ENCODE assay signal across 23 cellular contexts in genomic region chr2:188784269-188784762, GRCh38.
DNase-seq lines count a peak whose midpoint lies in the region; ATAC-seq, FAIRE-seq and TF ChIP-seq lines count a peak whose summit lies in the region.
"Had no signal": no experiment of that assay in that cellular context is flagged by ENCODE, and none has a peak within 500 bp of the region (broad histone marks: within the 10 kb centered on the region; RNA-seq: fewer than 3 reads in every experiment).

No MANE protein-coding gene starts in this region.

- DNase-seq in A549 (ENCODE audit: low read depth in 1 of 2, low spot score in 1 of 2), result no peak
- peak; percentile 11 for DNase-seq in OCI-M1 (lab: John Stamatoyannopoulos, UW)
- no peak for DNase-seq in epithelial cell of proximal tubule (ENCODE audit: low read depth)
- DNase-seq in myocyte (ENCODE audit: low read depth), result peak; percentile 43
- DNase-seq in GM13977 (ENCODE audit: low spot score), result no peak
- no peak for DNase-seq in Karpas-422
- DNase-seq: activated CD4-positive, alpha-beta T cell treated with anti-CD3 and anti-CD28 coated beads for 48 hours; activated naive CD4-positive, alpha-beta T cell treated with anti-CD3 and anti-CD28 coated beads, Interleukin-2, amount 10 ng/mL, durations not matched to agents 7 days and 5 days; activated T-cell treated with anti-CD3 and anti-CD28 coated beads, Interleukin-2, amount 50 U/mL, for 72 hours; amygdala; Caco-2; DMS79; NCI-H1048; NCI-H187; NCI-H526; sigmoid colon; substantia nigra; T-helper 2 cell had no signal

- no peak overlapping the region for H3K9ac ChIP-seq in Karpas-422 (ENCODE audit: low read length)
- H3K9ac ChIP-seq: BLaER1 had no signal

- H3K27me3 ChIP-seq in Karpas-422 (ENCODE audit: low read length), result no peaks in the 10 kb centered on the region
- H3K27me3 ChIP-seq: BLaER1, sigmoid colon had no signal

- peak in 1 of 2 experiments; percentile 20; a peak in 1 of 6 replicates for ATAC-seq in A549
- ATAC-seq in GM19324 (IDR thresholded peaks at IDR 0.05; ENCODE audit: low FRiP score, unreplicated experiment), result no peak
- no peak for ATAC-seq in GM19328 (IDR thresholded peaks at IDR 0.05; ENCODE audit: unreplicated experiment)
- ATAC-seq: activated T-cell treated with anti-CD3 and anti-CD28 coated beads, Interleukin-2, amount 50 U/mL, for 72 hours had no signal

- H3K4me3 ChIP-seq in A549 (no peak overlapping the region), epithelial cell of proximal tubule (ENCODE audit: low read depth, low read length) (no peak overlapping the region), Karpas-422 (ENCODE audit: low read length) (no peak overlapping the region)
- H3K4me3 ChIP-seq: BLaER1, sigmoid colon, SK-N-MC had no signal

- peaks cover 44% of the 10 kb centered on the region for H3K4me1 ChIP-seq in A549
- no peaks in the 10 kb centered on the region for H3K4me1 ChIP-seq in Karpas-422 (ENCODE audit: low read length)
- H3K4me1 ChIP-seq: BLaER1 had no signal

- H4K20me1 ChIP-seq in Karpas-422 (ENCODE audit: insufficient read depth, low read depth, low read length), result no peaks in the 10 kb centered on the region
- H4K20me1 ChIP-seq: BLaER1 had no signal

- H2AFZ ChIP-seq in Karpas-422 (ENCODE audit: low read length), result no peak overlapping the region

- TF ChIP-seq CTCF in A549 (IDR thresholded peaks at IDR 0.05), result no peak
- peak; percentile 8 for TF ChIP-seq CTCF in epithelial cell of proximal tubule (conservative IDR thresholded peaks at IDR 0.05; ENCODE audit: low read depth, low read length)
- no peak for TF ChIP-seq CTCF in GM13977 (IDR thresholded peaks at IDR 0.05; ENCODE audit: extremely low read depth, insufficient read depth, missing control alignments)

- H3K9me3 ChIP-seq in A549 (no peaks in the 10 kb centered on the region), Karpas-422 (ENCODE audit: low read length) (no peaks in the 10 kb centered on the region; the same call in 1 of the 2 replicates)
- H3K9me3 ChIP-seq: BLaER1, Caco-2, sigmoid colon had no signal

- H3K4me2 ChIP-seq in A549, result peak overlapping the region; percentile 41; the same call in 1 of the 3 replicates
- H3K4me2 ChIP-seq in Karpas-422 (ENCODE audit: low read depth, low read length, poor library complexity, severe bottlenecking), result no peak overlapping the region
- H3K4me2 ChIP-seq: BLaER1 had no signal

- CTCF ChIA-PET in A549 (lab: Yijun Ruan, JAX), result no interaction called here

- no peaks in the 10 kb centered on the region for H3K79me2 ChIP-seq in Karpas-422 (ENCODE audit: low read length)

- no peak for TF ChIP-seq POLR2A in A549 (IDR thresholded peaks at IDR 0.05; ENCODE audit: low read length)

- WGBS in A549 (ENCODE audit: missing lambda C conversion rate), result 48% methylated on average over 1 of the region's 1 CpG

- no peak for FAIRE-seq in A549 (lab: Jason Lieb, UNC)

- POLR2A ChIA-PET in A549 (lab: Yijun Ruan, JAX), result no interaction called here

- H3K9me2 ChIP-seq in Karpas-422 (replicated peaks; ENCODE audit: insufficient read depth, low read length), result no peaks in the 10 kb centered on the region; the same call in 1 of the 2 replicates

- no peak for TF ChIP-seq EP300 in A549 (IDR thresholded peaks at IDR 0.05)

- no peaks in the 10 kb centered on the region for H3K36me3 ChIP-seq in Karpas-422 (ENCODE audit: insufficient read depth, low read length)
- H3K36me3 ChIP-seq: BLaER1, sigmoid colon had no signal

- H3K27ac ChIP-seq in A549 (peak overlapping the region; percentile 40 to 41; a peak in 3 of 6 replicates), Karpas-422 (ENCODE audit: low read length) (no peak overlapping the region)
- H3K27ac ChIP-seq: BLaER1, SK-N-MC, VCaP had no signal

- TF ChIP-seq RAD21 in A549 (conservative IDR thresholded peaks at IDR 0.05 in 1 of 2, IDR thresholded peaks at IDR 0.05 in 1 of 2), result no peak

- in situ Hi-C loops in GM13977 (cut with MboI; ENCODE audit: low pct_unique_long_range_greater_than_20kb, low sequenced_read_pairs, unreplicated experiment), result no loop called here

TF ChIP-seq in A549, 52 proteins besides CTCF, POLR2A, EP300 and RAD21:
- TF ChIP-seq NFE2L2 (conservative IDR thresholded peaks at IDR 0.05; ENCODE audit: low read length) (no peak), MAX (IDR thresholded peaks at IDR 0.05) (no peak), RFX5 (IDR thresholded peaks at IDR 0.05) (no peak), FOSB (CRISPR knock-in tag; IDR thresholded peaks at IDR 0.05) (no peak), E2F6 (IDR thresholded peaks at IDR 0.05; ENCODE audit: borderline replicate concordance, low read depth) (no peak), ZC3H11A (IDR thresholded peaks at IDR 0.05) (no peak), PBX3 (IDR thresholded peaks at IDR 0.05) (no peak), ZFP36 (IDR thresholded peaks at IDR 0.05; ENCODE audit: borderline replicate concordance, partially characterized antibody) (no peak), FOSL2 (IDR thresholded peaks at IDR 0.05) (no peak), FOSL2 (CRISPR knock-in tag; IDR thresholded peaks at IDR 0.05) (no peak), POLR2AphosphoS2 (conservative IDR thresholded peaks at IDR 0.05; ENCODE audit: low read length) (no peak), HES2 (IDR thresholded peaks at IDR 0.05) (no peak), HOXB13 (CRISPR knock-in tag; IDR thresholded peaks at IDR 0.05; ENCODE audit: low read depth) (no peak), ESRRA (IDR thresholded peaks at IDR 0.05; ENCODE audit: borderline replicate concordance, low read length) (no peak), EHF (CRISPR knock-in tag; IDR thresholded peaks at IDR 0.05) (no peak), BCL3 (IDR thresholded peaks at IDR 0.05) (no peak), CBX8 (IDR thresholded peaks at IDR 0.05) (no peak), REST (IDR thresholded peaks at IDR 0.05) (no peak), PHF8 (IDR thresholded peaks at IDR 0.05; ENCODE audit: borderline replicate concordance, low read depth) (no peak), CBX2 (IDR thresholded peaks at IDR 0.05; ENCODE audit: borderline replicate concordance, low read depth) (no peak)

Comparison
In these comparisons a context has a peak if more than half of its experiments do, and no peak if none do; other contexts are left out.
1. DNase-seq: peak in OCI-M1 (single experiment) and myocyte (single experiment); none in A549 (0 of 2), epithelial cell of proximal tubule (single experiment), GM13977 (single experiment) and Karpas-422 (single experiment).